9 cellular contexts compared by ENCODE assay signal in the genomic region with DNA sequence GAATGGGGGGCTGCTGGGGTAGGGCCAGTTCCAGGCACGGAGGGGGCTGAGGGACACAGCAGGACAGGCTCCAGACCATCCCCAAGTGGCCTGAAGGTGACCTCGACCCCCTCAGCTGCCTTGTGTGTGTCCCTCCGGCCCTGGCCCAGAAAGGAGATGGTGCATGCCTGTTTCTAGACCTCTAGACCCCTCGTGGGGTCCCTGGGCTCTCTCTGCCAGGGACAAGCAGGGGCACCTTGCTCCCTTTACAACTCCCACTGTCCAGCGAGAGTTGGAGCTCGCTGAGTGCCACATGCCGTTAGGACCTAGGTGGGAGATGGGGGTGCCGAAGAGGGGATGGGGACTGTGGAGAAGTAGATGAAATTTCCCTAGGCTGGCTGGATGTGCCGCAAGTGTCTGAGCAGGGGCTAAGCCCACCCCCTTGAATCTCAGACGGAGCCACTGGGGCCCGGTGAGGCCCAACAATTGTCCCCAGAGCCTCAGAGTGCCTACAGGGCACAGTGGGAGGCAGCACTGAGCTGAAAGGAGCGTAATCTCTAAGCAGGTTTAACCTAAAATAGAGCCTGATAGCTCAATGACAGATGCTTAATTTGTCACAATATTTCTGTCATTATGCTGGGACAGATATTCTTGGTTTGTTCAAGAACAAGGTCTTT. TPM values are rescaled to one million over a fixed set of nuclear protein-coding genes. Genes with fewer than 3 reads are reported as not detected.
A peak's percentile ranks its signal among the peaks of the same experiment; 100 is the strongest.
DNase-seq lines count a peak whose midpoint lies in the region; ATAC-seq and TF ChIP-seq lines count a peak whose summit lies in the region.
"Had no signal": no experiment of that assay in that cellular context is flagged by ENCODE, and none has a peak within 500 bp of the region (broad histone marks: within the 10 kb centered on the region; RNA-seq: fewer than 3 reads in every experiment).

No MANE protein-coding gene starts in this region.

- H3K27ac Mint-ChIP-seq in Caco-2 (ENCODE audit: unreplicated experiment) = peak overlapping the region; percentile 47
- no peak overlapping the region for H3K27ac Mint-ChIP-seq in activated T-helper 2 cell treated with anti-CD3 and anti-CD28 coated beads, Interferon-gamma antibody, Interleukin-2, Interleukin-4, amounts not matched to agents 10 μg/mL and 5 μg/mL and 100 μg/mL, durations not matched to agents 14 hours and 24 hours and 36 hours
- peak overlapping the region in 3 of 6 donors; percentile 10 to 69 (median 30) for H3K27ac Mint-ChIP-seq in naive B cell
- peak overlapping the region in 1 of 2 donors; percentile 48 for H3K27ac Mint-ChIP-seq in natural killer cell treated with Interleukin-12 subunit alpha and Interleukin-12 subunit beta and Interleukin-15 and Interleukin-18, amount 100 ng/mL, for 72 hours

- ATAC-seq in GM19351 (IDR thresholded peaks at IDR 0.05; ENCODE audit: unreplicated experiment) (peak; percentile 63), naive B cell (ENCODE audit: low read depth in 2 of 2) (peak; percentile 47 to 64), GM21447 (IDR thresholded peaks at IDR 0.05; ENCODE audit: unreplicated experiment) (no peak)
- no peak for ATAC-seq in natural killer cell treated with Interleukin-12 subunit alpha and Interleukin-12 subunit beta and Interleukin-15 and Interleukin-18, amount 100 ng/mL, for 72 hours

- POLR2A ChIA-PET in Caco-2 (lab: Charles Lee) = interaction anchor here (0.7 kb wide), 1 partner anchor 9 kb away, joined by 8 read pairs; no protein-coding TSS in a partner anchor

- no peak overlapping the region for H3K27ac ChIP-seq in brain microvascular endothelial cell

- H3K4me3 Mint-ChIP-seq in Caco-2 (ENCODE audit: unreplicated experiment) = no peak overlapping the region
- no peak overlapping the region for H3K4me3 Mint-ChIP-seq in activated T-helper 2 cell treated with anti-CD3 and anti-CD28 coated beads, Interferon-gamma antibody, Interleukin-2, Interleukin-4, amounts not matched to agents 10 μg/mL and 5 μg/mL and 100 μg/mL, durations not matched to agents 14 hours and 24 hours and 36 hours (ENCODE audit: low read depth)
- H3K4me3 Mint-ChIP-seq in naive B cell = peak overlapping the region in 1 of 8 donors; percentile 56
- no peak overlapping the region for H3K4me3 Mint-ChIP-seq in natural killer cell treated with Interleukin-12 subunit alpha and Interleukin-12 subunit beta and Interleukin-15 and Interleukin-18, amount 100 ng/mL, for 72 hours

- in situ Hi-C loops in brain microvascular endothelial cell (cut with HindIII; ENCODE audit: low pct_ligation_motif_present, low sequenced_read_pairs) = loop anchor here (25.0 kb wide), 1 partner anchor 91 kb away; no protein-coding TSS in a partner anchor

- H3K9me3 ChIP-seq in Caco-2 = no peaks in the 10 kb centered on the region

- no TSS peak for BruUV-seq in Caco-2 (replicated peaks; lab: Mats Ljungman, UMichigan)

- H3K27me3 ChIP-seq in Caco-2 (replicated peaks; ENCODE audit: control insufficient read depth, insufficient read depth, low read length) = no peaks in the 10 kb centered on the region
- H3K27me3 ChIP-seq in brain microvascular endothelial cell (replicated peaks) = peaks cover 11% of the 10 kb centered on the region

- CTCF ChIA-PET in Caco-2 (lab: Charles Lee) = interaction anchor here (0.6 to 1.8 kb wide), 4 partner anchors 13 to 185 kb away, joined by 3 to 10 read pairs (median 4); no protein-coding TSS in a partner anchor

- intact Hi-C loops in Caco-2 (cut with micrococcal nuclease; ENCODE audit: unreplicated experiment) = no loop called here
- intact Hi-C loops in activated T-helper 2 cell treated with anti-CD3 and anti-CD28 coated beads, Interferon-gamma antibody, Interleukin-2, Interleukin-4, amounts not matched to agents 10 μg/mL and 5 μg/mL and 100 μg/mL, durations not matched to agents 14 hours and 24 hours and 36 hours (cut with micrococcal nuclease) = no loop called here

- H3K27me3 Mint-ChIP-seq in Caco-2 (ENCODE audit: insufficient read depth, unreplicated experiment) = no peaks in the 10 kb centered on the region
- peaks cover 2% of the 10 kb centered on the region for H3K27me3 Mint-ChIP-seq in activated T-helper 2 cell treated with anti-CD3 and anti-CD28 coated beads, Interferon-gamma antibody, Interleukin-2, Interleukin-4, amounts not matched to agents 10 μg/mL and 5 μg/mL and 100 μg/mL, durations not matched to agents 14 hours and 24 hours and 36 hours (ENCODE audit: low read depth)
- H3K27me3 Mint-ChIP-seq in naive B cell = no peaks in the 10 kb centered on the region
- no peaks in the 10 kb centered on the region for H3K27me3 Mint-ChIP-seq in natural killer cell treated with Interleukin-12 subunit alpha and Interleukin-12 subunit beta and Interleukin-15 and Interleukin-18, amount 100 ng/mL, for 72 hours

- H3K9me3 Mint-ChIP-seq in Caco-2 (ENCODE audit: unreplicated experiment) (no peaks in the 10 kb centered on the region), naive B cell (no peaks in the 10 kb centered on the region)
- H3K9me3 Mint-ChIP-seq in activated T-helper 2 cell treated with anti-CD3 and anti-CD28 coated beads, Interferon-gamma antibody, Interleukin-2, Interleukin-4, amounts not matched to agents 10 μg/mL and 5 μg/mL and 100 μg/mL, durations not matched to agents 14 hours and 24 hours and 36 hours = no peaks in the 10 kb centered on the region
- no peaks in the 10 kb centered on the region for H3K9me3 Mint-ChIP-seq in natural killer cell treated with Interleukin-12 subunit alpha and Interleukin-12 subunit beta and Interleukin-15 and Interleukin-18, amount 100 ng/mL, for 72 hours

- H3K4me1 Mint-ChIP-seq in Caco-2 (ENCODE audit: low read depth, unreplicated experiment) (no peaks in the 10 kb centered on the region), naive B cell (peaks cover 27 to 53% (median 39%) of the 10 kb centered on the region in 3 donors)
- peaks cover 26% of the 10 kb centered on the region for H3K4me1 Mint-ChIP-seq in activated T-helper 2 cell treated with anti-CD3 and anti-CD28 coated beads, Interferon-gamma antibody, Interleukin-2, Interleukin-4, amounts not matched to agents 10 μg/mL and 5 μg/mL and 100 μg/mL, durations not matched to agents 14 hours and 24 hours and 36 hours (ENCODE audit: low read depth)
- H3K4me1 Mint-ChIP-seq in natural killer cell treated with Interleukin-12 subunit alpha and Interleukin-12 subunit beta and Interleukin-15 and Interleukin-18, amount 100 ng/mL, for 72 hours (ENCODE audit: low read depth in 2 of 2) = peaks cover 3 to 5% of the 10 kb centered on the region in 2 donors

- H3K4me3 ChIP-seq in Caco-2 (ENCODE audit: low read depth, low read length) (no peak overlapping the region), foreskin fibroblast (ENCODE audit: low read depth in 1 of 2, low read length in 2 of 2) (no peak overlapping the region), brain microvascular endothelial cell (ENCODE audit: low read depth, low read length) (no peak overlapping the region)

- no peaks in the 10 kb centered on the region for H3K36me3 ChIP-seq in Caco-2 (ENCODE audit: control insufficient read depth, insufficient read depth, low read length)
- no peaks in the 10 kb centered on the region for H3K36me3 ChIP-seq in brain microvascular endothelial cell (replicated peaks)

- peaks cover 9% of the 10 kb centered on the region for H3K4me1 ChIP-seq in Caco-2

- no peak for DNase-seq in Caco-2
- DNase-seq in activated T-helper 2 cell treated with anti-CD3 and anti-CD28 coated beads, Interferon-gamma antibody, Interleukin-2, Interleukin-4, amounts not matched to agents 10 μg/mL and 5 μg/mL and 100 μg/mL, durations not matched to agents 14 hours and 24 hours and 36 hours (ENCODE audit: low spot score) = peak; percentile 6
- no peak for DNase-seq in naive B cell
- DNase-seq in foreskin fibroblast = no peak
- no peak for DNase-seq in brain microvascular endothelial cell
- no peak for DNase-seq in natural killer cell treated with Interleukin-12 subunit alpha and Interleukin-12 subunit beta and Interleukin-15 and Interleukin-18, amount 100 ng/mL, for 72 hours (ENCODE audit: low spot score)
- DNase-seq: stimulated activated naive CD4-positive, alpha-beta T cell treated with Interleukin-2 at 50 U/mL for 16 hours had no signal

- no peak for TF ChIP-seq CTCF in Caco-2 (IDR thresholded peaks at IDR 0.05; ENCODE audit: insufficient read depth in 1 of 2, low read depth in 1 of 2, low read length in 1 of 2, severe bottlenecking in 1 of 2, unreplicated experiment in 1 of 2)
- no peak for TF ChIP-seq CTCF in foreskin fibroblast (IDR thresholded peaks at IDR 0.05; ENCODE audit: low read depth, low read length)
- TF ChIP-seq CTCF in brain microvascular endothelial cell (IDR thresholded peaks at IDR 0.05; ENCODE audit: low read depth, low read length, missing control alignments) = no peak

- no peaks in the 10 kb centered on the region for H3K36me3 Mint-ChIP-seq in Caco-2 (ENCODE audit: insufficient read depth, unreplicated experiment)
- H3K36me3 Mint-ChIP-seq in activated T-helper 2 cell treated with anti-CD3 and anti-CD28 coated beads, Interferon-gamma antibody, Interleukin-2, Interleukin-4, amounts not matched to agents 10 μg/mL and 5 μg/mL and 100 μg/mL, durations not matched to agents 14 hours and 24 hours and 36 hours (ENCODE audit: low read depth) = no peaks in the 10 kb centered on the region
- H3K36me3 Mint-ChIP-seq in naive B cell = no peaks in the 10 kb centered on the region
- no peaks in the 10 kb centered on the region for H3K36me3 Mint-ChIP-seq in natural killer cell treated with Interleukin-12 subunit alpha and Interleukin-12 subunit beta and Interleukin-15 and Interleukin-18, amount 100 ng/mL, for 72 hours

RNA-seq across cellular contexts. Expression of a gene that starts 23.7 kb away (rescaled TPM):
- 16.6 and 18.8 TPM in 2 replicates for total RNA-seq in Caco-2 (2022)
- 127 and 132 TPM in 2 replicates for total RNA-seq in activated T-helper 2 cell treated with anti-CD3 and anti-CD28 coated beads, Interferon-gamma antibody, Interleukin-2, Interleukin-4, amounts not matched to agents 10 μg/mL and 5 μg/mL and 100 μg/mL, durations not matched to agents 14 hours and 24 hours and 36 hours
- polyA plus RNA-seq in naive B cell (ENCODE audit: low read depth in 6 of 6) = 10 to 100 TPM; 16.6 to 58.8 (median 40.0) TPM
- total RNA-seq in natural killer cell treated with Interleukin-12 subunit alpha and Interleukin-12 subunit beta and Interleukin-15 and Interleukin-18, amount 100 ng/mL, for 72 hours = 100 to 1,000 TPM in 1 of 2 donors, 10 to 100 TPM in 1; 95.1 to 153 TPM

Comparison
In these comparisons a context has a peak if more than half of its experiments do, and no peak if none do; other contexts are left out.
1. ATAC-seq: peak in GM19351 (single experiment) and naive B cell (2 of 2); none in natural killer cell treated with Interleukin-12 subunit alpha and Interleukin-12 subunit beta and Interleukin-15 and Interleukin-18, amount 100 ng/mL, for 72 hours (0 of 2) and GM21447 (single experiment).